8 cellular contexts compared by ENCODE assay signal in the genomic region with DNA sequence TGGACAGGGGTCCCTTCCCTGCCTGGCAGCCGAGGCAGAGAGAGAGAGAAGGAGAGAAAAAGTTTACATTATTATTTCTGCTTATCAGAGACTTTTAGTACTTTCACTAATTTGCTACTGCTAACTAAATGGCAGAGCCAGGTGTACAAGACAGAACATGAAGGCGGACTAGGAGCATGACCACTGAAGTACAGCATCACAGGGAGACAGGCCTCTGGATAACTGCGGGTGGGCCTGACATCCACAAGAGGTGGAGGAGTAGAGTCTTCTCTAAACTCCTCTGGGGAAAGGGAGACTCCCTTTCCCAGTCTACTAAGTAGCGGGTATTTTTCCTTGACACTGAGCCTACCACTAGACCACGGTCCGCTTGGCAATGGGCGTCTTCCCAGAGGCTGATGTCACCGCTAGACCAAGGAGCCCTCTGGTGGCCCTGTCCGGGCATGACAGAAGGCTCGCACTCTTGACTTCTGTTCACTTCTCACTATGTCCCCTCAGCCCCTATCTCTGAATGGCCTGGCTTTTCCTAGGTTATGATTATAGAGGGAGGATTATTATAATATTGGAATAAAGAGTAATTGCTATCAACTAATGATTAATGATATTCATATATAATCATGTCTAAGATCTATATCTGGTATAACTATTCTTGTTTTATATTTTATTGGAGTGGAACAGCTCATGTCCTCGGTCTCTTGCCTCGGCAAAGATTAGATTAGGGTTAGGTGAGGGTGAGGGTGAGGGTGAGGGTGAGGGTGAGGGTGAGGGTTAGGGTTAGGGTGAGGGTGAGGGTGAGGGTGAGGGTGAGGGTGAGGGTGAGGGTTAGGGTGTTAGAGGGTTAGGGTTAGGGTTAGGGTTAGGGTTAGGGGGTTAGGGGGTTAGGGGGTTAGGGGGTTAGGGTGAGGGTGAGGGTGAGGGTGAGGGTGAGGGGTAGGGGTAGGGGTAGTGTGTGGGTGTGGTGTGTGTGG. TPM values are rescaled to one million over a fixed set of nuclear protein-coding genes. Genes with fewer than 3 reads are reported as not detected.
DNase-seq lines count a peak whose midpoint lies in the region; ATAC-seq, FAIRE-seq and TF ChIP-seq lines count a peak whose summit lies in the region.
"Not testable (repeated sequence)": the region's sequence is repeated elsewhere in the genome, so short reads cannot be mapped to it uniquely, and the experiment has no call there.

No MANE protein-coding gene starts in this region.

- H3K36me3 ChIP-seq in CD4-positive, alpha-beta memory T cell (ENCODE audit: insufficient read depth, low read length); endothelial cell of umbilical vein (ENCODE audit: control insufficient read depth in 2 of 2, extremely low read depth in 1 of 2, insufficient read depth in 2 of 2, low read length in 2 of 2): not testable (repeated sequence)

- not testable (repeated sequence) for H3K36me3 Mint-ChIP-seq in CD4-positive, alpha-beta memory T cell

- peak; percentile 61 for ATAC-seq in left colon
- not testable (repeated sequence) for ATAC-seq in stimulated activated naive CD8-positive, alpha-beta T cell treated with anti-CD3 and anti-CD28 coated beads, Interleukin-15, Interleukin-2, amounts not matched to agents 100 U/mL and 50 U/mL, for 24 hours

- dilution Hi-C loops in endothelial cell of umbilical vein (cut with MboI; ENCODE audit: extremely low pct_ligation_motif_present, low sequenced_read_pairs) = not testable (repeated sequence)

- not testable (repeated sequence) for H3K9me1 ChIP-seq in endothelial cell of umbilical vein (replicated peaks; ENCODE audit: control insufficient read depth, extremely low read depth, insufficient read depth, low read length)

- H3K79me2 ChIP-seq in endothelial cell of umbilical vein (ENCODE audit: control insufficient read depth, insufficient read depth, low read length) = not testable (repeated sequence)

- not testable (repeated sequence) for H3K27ac ChIP-seq in CD4-positive, alpha-beta memory T cell (ENCODE audit: low read depth, low read length); endothelial cell of umbilical vein (ENCODE audit: insufficient read depth, low read depth, low read length)

- TF ChIP-seq POLR2A in endothelial cell of umbilical vein (IDR thresholded peaks at IDR 0.05; ENCODE audit: low read depth, low read length) = not testable (repeated sequence)

- not testable (repeated sequence) for H3K27me3 Mint-ChIP-seq in CD4-positive, alpha-beta memory T cell

- intact Hi-C loops in CD4-positive, alpha-beta memory T cell (cut with micrococcal nuclease); left colon (cut with DNase I, micrococcal nuclease): not testable (repeated sequence)
- intact Hi-C loops in endothelial cell of umbilical vein (cut with micrococcal nuclease) = loop anchor here (1.0 kb wide), 3 partner anchors 11 to 101 kb away; partner anchors contain the start of gene PARD6G

- peak; percentile 96 for FAIRE-seq in endothelial cell of umbilical vein (lab: Jason Lieb, UNC)

- not testable (repeated sequence) for BruUV-seq in endothelial cell of umbilical vein (replicated peaks; lab: Mats Ljungman, UMichigan)

- CTCF ChIA-PET in CD4-positive, alpha-beta memory T cell (lab: Charles Lee; ENCODE audit: partially characterized antibody) = interaction anchor here (2.2 kb wide), 1 partner anchor 100 kb away, joined by 25 read pairs; no protein-coding TSS in a partner anchor
- CTCF ChIA-PET in endothelial cell of umbilical vein (lab: Charles Lee) = interaction anchor here (1.0 to 4.4 kb wide), 3 partner anchors 87 to 100 kb away, joined by 10 to 63 read pairs (median 26); no protein-coding TSS in a partner anchor

- H3K4me2 ChIP-seq in endothelial cell of umbilical vein (ENCODE audit: insufficient read depth, low read length) = not testable (repeated sequence)

- not testable (repeated sequence) for H2AFZ ChIP-seq in endothelial cell of umbilical vein (ENCODE audit: low read depth, low read length)

- POLR2A ChIA-PET in CD4-positive, alpha-beta memory T cell (lab: Charles Lee; ENCODE audit: partially characterized antibody); endothelial cell of umbilical vein (lab: Charles Lee): not testable (repeated sequence)

- H3K4me1 Mint-ChIP-seq in CD4-positive, alpha-beta memory T cell = not testable (repeated sequence)

- DNase-seq in CD4-positive, alpha-beta memory T cell = peak in 3 of 5 donors; percentile 17 to 53 (median 48)
- DNase-seq in HK-2 (ENCODE audit: unreplicated experiment) = peak; percentile 48
- peak; percentile 19 for DNase-seq in T follicular helper cell (ENCODE audit: low read depth)
- peak; percentile 84 for DNase-seq in activated effector memory CD4-positive, alpha-beta T cell treated with anti-CD3 and anti-CD28 coated beads, Interleukin-2, amount 50 U/mL, for 16 hours
- DNase-seq in endothelial cell of umbilical vein (ENCODE audit: low read depth, low spot score) = peak; percentile 50
- peak; percentile 48 to 77 for DNase-seq in left colon
- peak; percentile 7 for DNase-seq in pulmonary artery endothelial cell (ENCODE audit: low read depth, low spot score)
- peak; percentile 74 for DNase-seq in stimulated activated naive CD8-positive, alpha-beta T cell treated with anti-CD3 and anti-CD28 coated beads, Interleukin-15, Interleukin-2, amounts not matched to agents 100 U/mL and 50 U/mL, for 24 hours

- not testable (repeated sequence) for H3K9ac ChIP-seq in endothelial cell of umbilical vein (replicated peaks; ENCODE audit: extremely low read depth, insufficient read depth, low read length)

- not testable (repeated sequence) for H3K9me3 Mint-ChIP-seq in CD4-positive, alpha-beta memory T cell

- H3K9me3 ChIP-seq in CD4-positive, alpha-beta memory T cell (ENCODE audit: control insufficient read depth in 1 of 2, low read length in 2 of 2); endothelial cell of umbilical vein (replicated peaks; ENCODE audit: control insufficient read depth, insufficient read depth, low read length): not testable (repeated sequence)

- H3K27me3 ChIP-seq in CD4-positive, alpha-beta memory T cell (ENCODE audit: insufficient read depth, low read length); endothelial cell of umbilical vein (ENCODE audit: control insufficient read depth in 2 of 2, insufficient read depth in 2 of 2, low read length in 2 of 2): not testable (repeated sequence)

- not testable (repeated sequence) for H3K4me3 ChIP-seq in CD4-positive, alpha-beta memory T cell (ENCODE audit: low read length in 2 of 2); endothelial cell of umbilical vein (replicated peaks in 1 of 3; ENCODE audit: insufficient read depth in 1 of 3, low read depth in 1 of 3, low read length in 3 of 3)

- not testable (repeated sequence) for H3K4me1 ChIP-seq in CD4-positive, alpha-beta memory T cell (ENCODE audit: insufficient read depth, low read length); endothelial cell of umbilical vein (ENCODE audit: control insufficient read depth, extremely low read depth, insufficient read depth, low read length)

- peak; percentile 63 to 74 for TF ChIP-seq CTCF in endothelial cell of umbilical vein (IDR thresholded peaks at IDR 0.05; ENCODE audit: extremely low read depth in 1 of 2, insufficient read depth in 1 of 2, low read depth in 1 of 2, low read length in 2 of 2)

- peak overlapping the region in 1 of 7 donors; percentile 12 for H3K27ac Mint-ChIP-seq in CD4-positive, alpha-beta memory T cell

- not testable (repeated sequence) for H4K20me1 ChIP-seq in endothelial cell of umbilical vein (replicated peaks; ENCODE audit: control insufficient read depth, extremely low read depth, insufficient read depth, low read length)

- H3K4me3 Mint-ChIP-seq in CD4-positive, alpha-beta memory T cell = not testable (repeated sequence)

RNA-seq across cellular contexts. Expression of gene PARD6G, which starts 10.5 kb away (rescaled TPM):
- 1 to 10 TPM in 1 of 2 experiments, under 1 TPM in 1; 0.28 to 1.3 TPM for total RNA-seq in CD4-positive, alpha-beta memory T cell
- under 1 TPM in 1 of 2 donors, not detected in 1; 0.13 TPM for polyA plus RNA-seq in CD4-positive, alpha-beta memory T cell
- total RNA-seq in endothelial cell of umbilical vein = 1.8 and 5.4 TPM in 2 replicates
- 1.2 and 1.5 TPM in 2 replicates for polyA plus RNA-seq in endothelial cell of umbilical vein
- 1.0 and 1.3 TPM in 2 replicates for polyA plus RNA-seq in endothelial cell of umbilical vein (2011; cell fraction: cytosol; rRNA removed)
- polyA plus RNA-seq in endothelial cell of umbilical vein (2011; cell fraction: nucleus; rRNA removed) = 0.73 and 1.3 TPM in 2 replicates
- 2.0 and 2.5 TPM in 2 replicates for polyA plus RNA-seq in endothelial cell of umbilical vein (2012)
- 1.4 and 2.9 TPM in 2 replicates for polyA minus RNA-seq in endothelial cell of umbilical vein
- polyA minus RNA-seq in endothelial cell of umbilical vein (2011; cell fraction: cytosol; rRNA and poly(A)+ RNA removed) = 1.0 TPM
- polyA minus RNA-seq in endothelial cell of umbilical vein (2011; cell fraction: nucleus; rRNA and poly(A)+ RNA removed) = 0.34 and 0.72 TPM in 2 replicates
- total RNA-seq in left colon = 1 to 10 TPM; 2.5 to 2.7 TPM
- 0.56 and 0.99 TPM in 2 replicates for total RNA-seq in pulmonary artery endothelial cell

Comparison
In these comparisons a context has a peak if more than half of its experiments do, and no peak if none do; other contexts are left out.
1. DNase-seq: peak in every context shown above with its lines; median percentile 84 in activated effector memory CD4-positive, alpha-beta T cell treated with anti-CD3 and anti-CD28 coated beads, Interleukin-2, amount 50 U/mL, for 16 hours; 74 in stimulated activated naive CD8-positive, alpha-beta T cell treated with anti-CD3 and anti-CD28 coated beads, Interleukin-15, Interleukin-2, amounts not matched to agents 100 U/mL and 50 U/mL, for 24 hours; 62 in left colon; 50 in endothelial cell of umbilical vein; 48 in CD4-positive, alpha-beta memory T cell; 48 in HK-2; 19 in T follicular helper cell; 7 in pulmonary artery endothelial cell.